Comparison of ENCODE assay signal across 9 cellular contexts in the genomic region with DNA sequence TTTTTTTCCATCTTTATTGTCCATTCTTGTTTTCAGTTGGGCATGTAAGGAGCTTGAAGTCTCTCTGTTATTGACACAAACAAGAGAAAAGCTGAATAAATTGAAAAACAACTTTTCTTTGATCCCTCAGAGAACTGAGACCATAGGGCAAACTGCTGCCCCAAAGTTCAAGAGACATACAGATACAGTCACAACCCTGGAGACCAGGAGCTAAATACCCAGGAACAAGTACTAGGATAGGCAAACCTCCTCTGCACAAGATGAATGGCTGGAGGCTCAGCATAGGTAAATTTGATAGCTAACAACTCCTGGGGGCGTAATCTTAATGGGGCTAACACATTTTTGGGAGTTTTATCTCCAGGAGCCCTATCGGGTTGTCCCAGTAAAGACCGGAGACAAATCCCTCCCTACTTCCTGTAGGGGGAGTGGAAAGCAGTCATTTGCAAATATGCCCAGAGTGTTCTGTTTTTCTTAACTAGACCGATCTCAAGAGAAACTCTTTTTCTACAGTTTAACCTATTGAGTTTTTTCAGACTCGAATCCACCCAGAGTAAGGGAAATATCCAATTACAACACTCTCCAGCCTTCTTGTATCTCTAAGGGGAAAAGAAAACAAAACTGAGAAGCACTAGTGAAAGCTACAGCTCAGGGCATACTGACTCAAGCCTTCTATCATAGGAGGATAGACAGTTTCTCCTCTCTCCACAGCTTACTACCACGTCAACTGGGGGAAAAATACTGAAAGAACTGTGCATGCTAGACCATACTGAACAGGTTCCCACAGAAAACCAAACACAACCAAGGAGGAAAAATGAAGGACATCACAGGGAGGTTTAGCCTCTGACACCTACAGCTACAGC. TPM values are rescaled to one million over a fixed set of nuclear protein-coding genes. Genes with fewer than 3 reads are reported as not detected.
DNase-seq lines count a peak whose midpoint lies in the region; ATAC-seq and TF ChIP-seq lines count a peak whose summit lies in the region.
"Had no signal": no experiment of that assay in that cellular context is flagged by ENCODE, and none has a peak within 500 bp of the region (broad histone marks: within the 10 kb centered on the region; RNA-seq: fewer than 3 reads in every experiment).

No MANE protein-coding gene starts in this region.

- H3K27ac ChIP-seq in HCT116 (ENCODE audit: low read depth, low read length) (no peak overlapping the region), hepatocyte (no peak overlapping the region)

- H3K4me1 ChIP-seq in HCT116 (ENCODE audit: control insufficient read depth in 1 of 2, insufficient read depth in 2 of 2, low read length in 2 of 2) (no peaks in the 10 kb centered on the region), hepatocyte (ENCODE audit: insufficient read depth) (no peaks in the 10 kb centered on the region)

- TF ChIP-seq CTCF in HCT116 (IDR thresholded peaks at IDR 0.05 in 2 of 3, conservative IDR thresholded peaks at IDR 0.05 in 1 of 3; ENCODE audit: borderline replicate concordance in 1 of 3, insufficient read depth in 1 of 3, low read depth in 2 of 3, low read length in 2 of 3) (0 out of 6 replicates have a peak, but pooled peaks of 2 of the 3 experiments have one; percentile 6 to 9), hepatocyte (IDR thresholded peaks at IDR 0.05; ENCODE audit: poor library complexity) (peak; percentile 22)

- DNase-seq in HCT116 (ENCODE audit: low read depth, low spot score) (no peak), MV-4-11 (lab: John Stamatoyannopoulos, UW) (peak; percentile 3), hepatocyte (ENCODE audit: low spot score) (peak; percentile 19), GF-D8 (lab: John Stamatoyannopoulos, UW) (no peak), nucleus accumbens (lab: John Stamatoyannopoulos, UW) (no peak), dedifferentiated amniotic fluid mesenchymal stem cell (ENCODE audit: extremely low spot score) (no peak)
- no peak for DNase-seq in activated CD4-positive, CD25-positive, alpha-beta regulatory T cell treated with anti-CD3 and anti-CD28 coated beads, Interleukin-2, amount 50 U/mL, for 72 hours

- POLR2A ChIA-PET in HCT116 (lab: Charles Lee), result no interaction called here

- H3K36me3 ChIP-seq in HCT116 (ENCODE audit: control insufficient read depth in 1 of 2, insufficient read depth in 2 of 2, low read length in 2 of 2) (no peaks in the 10 kb centered on the region), hepatocyte (replicated peaks; ENCODE audit: insufficient read depth, low read depth) (no peaks in the 10 kb centered on the region)

- intact Hi-C loops in HCT116 (cut with micrococcal nuclease), result no loop called here

- WGBS in hepatocyte (ENCODE audit: low lambda C conversion rate, missing lambda C conversion rate), result 42% methylated on average over 6 of the region's 6 CpGs

- no peak for TF ChIP-seq RAD21 in HCT116 (IDR thresholded peaks at IDR 0.05; ENCODE audit: low read depth)

- no peaks in the 10 kb centered on the region for H4K20me1 ChIP-seq in HCT116 (ENCODE audit: insufficient read depth)
- no peaks in the 10 kb centered on the region for H4K20me1 ChIP-seq in hepatocyte (ENCODE audit: insufficient read depth, poor library complexity, severe bottlenecking)

- CTCF ChIA-PET in HCT116 (lab: Charles Lee), result no interaction called here

- H3K4me2 ChIP-seq in HCT116 (ENCODE audit: low read length), result no peak overlapping the region
- peak overlapping the region; percentile 65 for H3K4me2 ChIP-seq in hepatocyte

- no peak for TF ChIP-seq POLR2A in HCT116 (IDR thresholded peaks at IDR 0.05; ENCODE audit: borderline replicate concordance, extremely low read depth, insufficient read depth, insufficient read length)

- H3K79me2 ChIP-seq in HCT116 (ENCODE audit: insufficient read depth, low read length), result no peaks in the 10 kb centered on the region
- no peaks in the 10 kb centered on the region for H3K79me2 ChIP-seq in hepatocyte

- no peaks in the 10 kb centered on the region for H3K9me3 ChIP-seq in HCT116 (ENCODE audit: control insufficient read depth in 1 of 2, insufficient read depth in 1 of 2, low read depth in 1 of 2, low read length in 2 of 2)
- no peaks in the 10 kb centered on the region for H3K9me3 ChIP-seq in hepatocyte (ENCODE audit: low read depth)

- H2AFZ ChIP-seq in HCT116 (ENCODE audit: low read depth, low read length, poor library complexity, severe bottlenecking), result no peak overlapping the region
- peak overlapping the region; percentile 65 for H2AFZ ChIP-seq in hepatocyte

- H3K4me3 ChIP-seq in HCT116 (replicated peaks in 1 of 2; ENCODE audit: low read depth in 1 of 2, low read length in 2 of 2) (no peak overlapping the region), hepatocyte (no peak overlapping the region)

- RAD21 ChIA-PET in HCT116 (lab: Charles Lee; ENCODE audit: low non-redundant PET in 1 of 2, low total read pairs in 2 of 2, uncharacterized antibody in 2 of 2, unreplicated experiment in 2 of 2), result no interaction called here

- no TSS peak for BruUV-seq in HCT116 (replicated peaks; lab: Mats Ljungman, UMichigan)

- H3K27me3 ChIP-seq in HCT116 (ENCODE audit: insufficient read depth, low read length) (no peaks in the 10 kb centered on the region), hepatocyte (no peaks in the 10 kb centered on the region)

- no peak overlapping the region for H3K9ac ChIP-seq in HCT116 (ENCODE audit: low read length)

- ATAC-seq in GM18499 (IDR thresholded peaks at IDR 0.05; ENCODE audit: insufficient read depth, unreplicated experiment) (peak; percentile 58), HCT116 (peak; percentile 58; the same call in 1 of the 2 replicates)

- H3K9me2 ChIP-seq in HCT116 (ENCODE audit: insufficient read depth), result no peaks in the 10 kb centered on the region
- no peaks in the 10 kb centered on the region for H3K9me2 ChIP-seq in hepatocyte (replicated peaks; ENCODE audit: insufficient read depth)

TF ChIP-seq in HCT116, 20 proteins besides CTCF, POLR2A, EP300 and RAD21:
- no peak for TF ChIP-seq YY1 (IDR thresholded peaks at IDR 0.05; ENCODE audit: extremely low read depth, insufficient replicate concordance, low read depth, low read length)
- TF ChIP-seq SP1 (IDR thresholded peaks at IDR 0.05; ENCODE audit: low read depth), result no peak
TF ChIP-seq in HCT116: peak in this region for 0.

RNA-seq across cellular contexts. Expression of gene MAGEA8, which starts 23.1 kb away (rescaled TPM):
- total RNA-seq in HCT116 (2021; ENCODE audit: unreplicated experiment), result not detected
- polyA plus RNA-seq in HCT116 (2012), result 0.04 and 0.09 TPM in 2 replicates
- not detected in 2 replicates for total RNA-seq in hepatocyte
- not detected in 2 replicates for polyA plus RNA-seq in hepatocyte
- polyA plus RNA-seq: neural cell had no signal

RNA-seq across cellular contexts. Expression of gene HSFX4, which starts 25.3 kb away (rescaled TPM):
- total RNA-seq in HCT116 (2021; ENCODE audit: unreplicated experiment) (not detected), hepatocyte (not detected in 2 replicates)
- polyA plus RNA-seq in HCT116 (2012), result not detected in 2 replicates
- polyA plus RNA-seq in hepatocyte, result not detected in 2 replicates
- polyA plus RNA-seq: neural cell had no signal

RNA-seq across cellular contexts. Expression of gene EOLA2, which starts 34.2 kb away (rescaled TPM):
- total RNA-seq in HCT116 (2021; ENCODE audit: unreplicated experiment) (26.4 TPM), hepatocyte (15.9 and 18.8 TPM in 2 replicates)
- 25.7 and 33.6 TPM in 2 replicates for polyA plus RNA-seq in HCT116 (2012)
- 37.9 and 40.3 TPM in 2 replicates for polyA plus RNA-seq in hepatocyte

Comparison
In these comparisons a context has a peak if more than half of its experiments do, and no peak if none do; other contexts are left out.
1. DNase-seq: peak in MV-4-11 (single experiment) and hepatocyte (single experiment); none in HCT116 (single experiment), GF-D8 (single experiment), nucleus accumbens (0 of 56), dedifferentiated amniotic fluid mesenchymal stem cell (single experiment) and activated CD4-positive, CD25-positive, alpha-beta regulatory T cell treated with anti-CD3 and anti-CD28 coated beads, Interleukin-2, amount 50 U/mL, for 72 hours (single experiment).